11 cellular contexts compared by ENCODE assay signal in the genomic region with DNA sequence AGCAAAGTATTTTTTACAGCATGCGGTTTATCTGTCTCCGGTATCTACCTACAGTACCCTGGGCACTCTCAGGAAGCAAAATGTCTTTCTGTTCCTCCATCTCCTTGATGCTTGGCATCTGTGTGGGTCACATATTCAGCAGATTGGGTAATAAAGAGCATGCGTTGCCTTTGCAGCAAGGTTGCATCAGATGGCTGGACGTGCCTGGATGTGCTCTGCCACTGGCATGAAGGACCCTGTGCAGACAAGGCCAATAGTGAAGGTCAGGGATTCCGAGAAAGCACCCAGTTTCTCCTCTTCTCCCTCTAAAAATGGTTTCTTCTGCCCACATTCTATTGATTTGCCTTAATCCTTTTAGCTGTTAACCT. TPM values are rescaled to one million over a fixed set of nuclear protein-coding genes. Genes with fewer than 3 reads are reported as not detected.
DNase-seq lines count a peak whose midpoint lies in the region; ATAC-seq and TF ChIP-seq lines count a peak whose summit lies in the region.
"Had no signal": no experiment of that assay in that cellular context is flagged by ENCODE, and none has a peak within 500 bp of the region (broad histone marks: within the 10 kb centered on the region; RNA-seq: fewer than 3 reads in every experiment).

No MANE protein-coding gene starts in this region.

- H3K9me2 ChIP-seq in PC-9 (ENCODE audit: insufficient read depth), result no peaks in the 10 kb centered on the region

- H2AFZ ChIP-seq in PC-9, result no peak overlapping the region

- peaks cover 9% of the 10 kb centered on the region; the same call in 1 of the 2 replicates for H3K79me2 ChIP-seq in PC-9 (ENCODE audit: low read depth)

- CTCF ChIA-PET in BJ (lab: Yijun Ruan, JAX), result interaction anchor here (1.0 to 1.1 kb wide), 2 partner anchors 39 to 72 kb away, joined by 3 read pairs; no protein-coding TSS in a partner anchor
- CTCF ChIA-PET in PC-9 (lab: Charles Lee), result no interaction called here

- H4K20me1 ChIP-seq in PC-9 (ENCODE audit: insufficient read depth), result no peaks in the 10 kb centered on the region

- H3K4me3 ChIP-seq in BJ (ENCODE audit: low read depth, low read length) (no peak overlapping the region), PC-9 (no peak overlapping the region), esophagus muscularis mucosa (no peak overlapping the region), muscle layer of duodenum (ENCODE audit: low read depth in 1 of 2, low read length in 2 of 2) (no peak overlapping the region)
- H3K4me3 ChIP-seq: ovary had no signal

- H3K9me3 Mint-ChIP-seq in naive thymus-derived CD8-positive, alpha-beta T cell, result no peaks in the 10 kb centered on the region

- DNase-seq in BJ (ENCODE audit: low read depth) (peak; percentile 70), PC-9 (no peak), esophagus muscularis mucosa (ENCODE audit: extremely low spot score) (no peak), NCI-H524 treated with DMSO at 0.1 percent for 48 hours (lab: John Stamatoyannopoulos, UW) (no peak), Ammon's horn (ENCODE audit: low spot score) (no peak), NCI-H146 (lab: John Stamatoyannopoulos, UW) (no peak)
- DNase-seq in naive thymus-derived CD8-positive, alpha-beta T cell, result no peak
- DNase-seq: activated CD8-positive, alpha-beta memory T cell treated with anti-CD3 and anti-CD28 coated beads for 24 hours; NCI-H1694 treated with DMSO at 0.1 percent for 48 hours; ovary had no signal

- intact Hi-C loops in PC-9 (cut with micrococcal nuclease; ENCODE audit: unreplicated experiment) (no loop called here), esophagus muscularis mucosa (cut with DNase I) (loop anchor here (5.0 to 10.0 kb wide), 2 partner anchors 114 to 396 kb away; no protein-coding TSS in a partner anchor)

- TF ChIP-seq EP300 in esophagus muscularis mucosa (IDR thresholded peaks at IDR 0.05), result no peak

- peaks cover 0 to 2% (median 0%) of the 10 kb centered on the region in 4 donors for H3K4me1 Mint-ChIP-seq in naive thymus-derived CD8-positive, alpha-beta T cell

- H3K27ac ChIP-seq in PC-9 (peak overlapping the region; percentile 17; the same call in 1 of the 2 replicates), esophagus muscularis mucosa (replicated peaks in 1 of 4) (peak overlapping the region; percentile 80 to 88 (median 82)), muscle layer of duodenum (ENCODE audit: low read length) (peak overlapping the region; percentile 72)
- H3K27ac ChIP-seq: ovary had no signal

- no peak overlapping the region for H3K27ac Mint-ChIP-seq in naive thymus-derived CD8-positive, alpha-beta T cell

- no peak overlapping the region for H3K4me2 ChIP-seq in PC-9

- no peak for TF ChIP-seq POLR2A in esophagus muscularis mucosa (IDR thresholded peaks at IDR 0.05; ENCODE audit: low read depth)

- H3K36me3 ChIP-seq in BJ (ENCODE audit: control insufficient read depth, insufficient read depth, low read length), result peaks cover 2% of the 10 kb centered on the region
- H3K36me3 ChIP-seq in PC-9 (ENCODE audit: low read depth), result no peaks in the 10 kb centered on the region
- peaks cover 0 to 5% (median 0%) of the 10 kb centered on the region in 4 donors for H3K36me3 ChIP-seq in esophagus muscularis mucosa
- H3K36me3 ChIP-seq in muscle layer of duodenum (ENCODE audit: control insufficient read depth in 1 of 2, insufficient read depth in 2 of 2, low read length in 2 of 2), result no peaks in the 10 kb centered on the region
- H3K36me3 ChIP-seq: ovary had no signal

- no TSS peak for BruUV-seq in PC-9 (replicated peaks; lab: Mats Ljungman, UMichigan)

- no peak for TF ChIP-seq CTCF in BJ (IDR thresholded peaks at IDR 0.05; ENCODE audit: insufficient read depth, low read depth, low read length)
- no peak for TF ChIP-seq CTCF in PC-9 (conservative IDR thresholded peaks at IDR 0.05)
- TF ChIP-seq CTCF in esophagus muscularis mucosa (IDR thresholded peaks at IDR 0.05), result no peak

- no peaks in the 10 kb centered on the region for H3K9me3 ChIP-seq in PC-9 (ENCODE audit: insufficient read depth, low read depth)
- H3K9me3 ChIP-seq in esophagus muscularis mucosa, result no peaks in the 10 kb centered on the region
- H3K9me3 ChIP-seq in muscle layer of duodenum (ENCODE audit: control insufficient read depth in 1 of 2, low read length in 2 of 2), result no peaks in the 10 kb centered on the region
- H3K9me3 ChIP-seq: ovary had no signal

- ATAC-seq in naive thymus-derived CD8-positive, alpha-beta T cell, result no peak

- H3F3A ChIP-seq in PC-9 (ENCODE audit: insufficient read depth, low read depth), result peaks cover 2% of the 10 kb centered on the region; the same call in 1 of the 2 replicates

- peaks cover 1 to 23% (median 10%) of the 10 kb centered on the region in 5 donors for H3K27me3 Mint-ChIP-seq in naive thymus-derived CD8-positive, alpha-beta T cell

- POLR2A ChIA-PET in BJ (lab: Charles Lee), result interaction anchor here (0.5 kb wide), 1 partner anchor 116 kb away, joined by 3 read pairs; no protein-coding TSS in a partner anchor
- POLR2A ChIA-PET in PC-9 (lab: Charles Lee; ENCODE audit: unreplicated experiment), result interaction anchor here (0.7 kb wide), 1 partner anchor 60 kb away, joined by 3 read pairs; no protein-coding TSS in a partner anchor
- POLR2A ChIA-PET in naive thymus-derived CD8-positive, alpha-beta T cell (lab: Charles Lee), result no interaction called here

- 32% methylated on average over 5 of the region's 5 CpGs for WGBS in esophagus muscularis mucosa

- no peak overlapping the region for H3K4me3 Mint-ChIP-seq in naive thymus-derived CD8-positive, alpha-beta T cell

- H3K27me3 ChIP-seq in BJ (ENCODE audit: control insufficient read depth, insufficient read depth, low read length) (no peaks in the 10 kb centered on the region), PC-9 (ENCODE audit: insufficient read depth, low read depth) (no peaks in the 10 kb centered on the region), esophagus muscularis mucosa (no peaks in the 10 kb centered on the region), muscle layer of duodenum (ENCODE audit: low read depth, low read length) (no peaks in the 10 kb centered on the region)
- H3K27me3 ChIP-seq: ovary had no signal

- no peaks in the 10 kb centered on the region for H3K36me3 Mint-ChIP-seq in naive thymus-derived CD8-positive, alpha-beta T cell

- H3K4me1 ChIP-seq in PC-9 (replicated peaks; ENCODE audit: insufficient read depth), result peaks cover 21% of the 10 kb centered on the region
- peaks cover 62 to 94% (median 70%) of the 10 kb centered on the region in 4 donors for H3K4me1 ChIP-seq in esophagus muscularis mucosa
- peaks cover 28 to 49% of the 10 kb centered on the region in 2 donors for H3K4me1 ChIP-seq in muscle layer of duodenum (ENCODE audit: control insufficient read depth in 1 of 2, insufficient read depth in 2 of 2, low read length in 2 of 2)

RNA-seq across cellular contexts. Expression of a gene that starts 9.6 kb away (rescaled TPM):
- polyA plus RNA-seq in BJ (2011; rRNA removed), result 53.4 and 105 TPM in 2 replicates
- polyA minus RNA-seq in BJ (2011; rRNA and poly(A)+ RNA removed), result 98.2 and 128 TPM in 2 replicates
- total RNA-seq in PC-9 (2021), result 17.0 and 26.2 TPM in 2 replicates
- total RNA-seq in esophagus muscularis mucosa, result 100 to 1,000 TPM in 2 of 4 donors, 10 to 100 TPM in 2; 63.1 to 137 (median 87.7) TPM
- 1 to 10 TPM; 2.0 to 3.4 TPM for total RNA-seq in naive thymus-derived CD8-positive, alpha-beta T cell
- under 1 TPM in 1 of 3 donors, not detected in 2; 0.06 TPM for polyA plus RNA-seq in naive thymus-derived CD8-positive, alpha-beta T cell

Comparison
In these comparisons a context has a peak if more than half of its experiments do, and no peak if none do; other contexts are left out.
1. H3K27ac ChIP-seq: peak in every context shown above with its lines; median percentile 82 in esophagus muscularis mucosa; 72 in muscle layer of duodenum; 17 in PC-9.